Comparison of ENCODE assay signal across 8 cellular contexts in genomic region chr18:55489742-55490055, GRCh38.
DNase-seq lines count a peak whose midpoint lies in the region; ATAC-seq and TF ChIP-seq lines count a peak whose summit lies in the region.

No MANE protein-coding gene starts in this region.

- H3K27ac Mint-ChIP-seq in mesothelial cell of epicardium, result peak overlapping the region; percentile 23
- no peak overlapping the region for H3K27ac Mint-ChIP-seq in type B pancreatic cell

- TF ChIP-seq CTCF in mesothelial cell of epicardium (IDR thresholded peaks at IDR 0.05; ENCODE audit: unreplicated experiment) (no peak), lower lobe of right lung (IDR thresholded peaks at IDR 0.05) (no peak), stomach (IDR thresholded peaks at IDR 0.05) (no peak), type B pancreatic cell (conservative IDR thresholded peaks at IDR 0.05) (no peak)

- H3K27ac ChIP-seq in lower lobe of right lung, result no peak overlapping the region
- no peak overlapping the region for H3K27ac ChIP-seq in stomach

- H3K27me3 Mint-ChIP-seq in mesothelial cell of epicardium (ENCODE audit: low read depth) (no peaks in the 10 kb centered on the region), type B pancreatic cell (no peaks in the 10 kb centered on the region)

- no peaks in the 10 kb centered on the region for H3K9me3 ChIP-seq in lower lobe of right lung
- H3K9me3 ChIP-seq in stomach, result no peaks in the 10 kb centered on the region

- H3K27me3 ChIP-seq in lower lobe of right lung (ENCODE audit: low read depth), result no peaks in the 10 kb centered on the region
- no peaks in the 10 kb centered on the region for H3K27me3 ChIP-seq in stomach

- peaks cover 19% of the 10 kb centered on the region for H3K4me1 ChIP-seq in lower lobe of right lung
- H3K4me1 ChIP-seq in stomach, result peaks cover 0 to 5% (median 0%) of the 10 kb centered on the region in 4 donors

- TF ChIP-seq EP300 in stomach (IDR thresholded peaks at IDR 0.05), result no peak

- ATAC-seq in GM19035 (IDR thresholded peaks at IDR 0.05; ENCODE audit: unreplicated experiment), result peak; percentile 79
- peak; percentile 71 for ATAC-seq in HG02981 (IDR thresholded peaks at IDR 0.05; ENCODE audit: unreplicated experiment)
- ATAC-seq in lower lobe of right lung, result no peak

- H3K36me3 Mint-ChIP-seq in mesothelial cell of epicardium (no peaks in the 10 kb centered on the region), type B pancreatic cell (peaks cover 4% of the 10 kb centered on the region)

- 44 to 58% (median 50%) methylated on average over 8 of the region's 8 CpGs for WGBS in stomach, 5 donors

- DNase-seq in NCI-H345 treated with DMSO at 0.1 percent for 48 hours (lab: John Stamatoyannopoulos, UW; ENCODE audit: unreplicated experiment), result peak; percentile 40
- no peak for DNase-seq in mesothelial cell of epicardium (ENCODE audit: low spot score in 2 of 2, unreplicated experiment in 2 of 2)
- no peak for DNase-seq in lower lobe of right lung
- DNase-seq in cardiac septum (ENCODE audit: low spot score), result no peak
- no peak for DNase-seq in stomach
- no peak for DNase-seq in type B pancreatic cell (ENCODE audit: extremely low spot score, unreplicated experiment)

- no peak overlapping the region for H3K4me3 Mint-ChIP-seq in mesothelial cell of epicardium
- no peak overlapping the region for H3K4me3 Mint-ChIP-seq in type B pancreatic cell

- intact Hi-C loops in lower lobe of right lung (cut with DNase I) (no loop called here), cardiac septum (cut with DNase I) (no loop called here), stomach (cut with DNase I; ENCODE audit: low total_unique reads) (no loop called here)

- no peak overlapping the region for H3K4me3 ChIP-seq in lower lobe of right lung
- H3K4me3 ChIP-seq in stomach, result no peak overlapping the region

- no peak for TF ChIP-seq POLR2A in stomach (IDR thresholded peaks at IDR 0.05)

- H3K4me1 Mint-ChIP-seq in mesothelial cell of epicardium, result peaks cover 28% of the 10 kb centered on the region
- H3K4me1 Mint-ChIP-seq in type B pancreatic cell (ENCODE audit: unreplicated experiment), result peaks cover 26% of the 10 kb centered on the region

- H3K9me3 Mint-ChIP-seq in mesothelial cell of epicardium, result no peaks in the 10 kb centered on the region
- H3K9me3 Mint-ChIP-seq in type B pancreatic cell, result peaks cover 4% of the 10 kb centered on the region

- H3K36me3 ChIP-seq in lower lobe of right lung (no peaks in the 10 kb centered on the region), stomach (no peaks in the 10 kb centered on the region)

Comparison
In these comparisons a context has a peak if more than half of its experiments do, and no peak if none do; other contexts are left out.
1. ATAC-seq: peak in GM19035 (single experiment) and HG02981 (single experiment); none in lower lobe of right lung (0 of 2).